1 cellular context compared by ENCODE assay signal in the genomic region with DNA sequence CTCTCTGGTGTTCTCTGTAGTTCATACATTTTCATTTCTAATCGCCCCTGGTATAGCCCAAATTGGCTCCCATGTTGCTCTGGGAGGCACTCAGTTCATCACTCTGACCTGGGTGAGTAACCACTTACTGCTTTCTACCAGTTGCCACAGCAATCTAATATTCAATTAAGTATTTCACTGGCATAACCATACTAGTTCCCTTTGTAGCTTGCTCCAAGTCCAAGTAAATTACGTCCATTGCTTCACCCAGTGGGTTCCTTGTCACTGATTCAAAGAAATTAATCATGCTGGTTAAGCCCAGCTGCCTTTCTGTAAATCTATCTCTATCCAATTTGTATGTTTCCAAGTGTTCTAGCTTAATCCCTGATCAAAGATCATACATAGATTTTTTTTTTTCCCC.
TF ChIP-seq lines count a peak whose summit lies in the region.

No MANE protein-coding gene starts in this region.

TF ChIP-seq in endothelial cell of umbilical vein, 7 proteins besides CTCF, POLR2A, EP300 and RAD21 (continued from another document):
- TF ChIP-seq, protein P1, sequence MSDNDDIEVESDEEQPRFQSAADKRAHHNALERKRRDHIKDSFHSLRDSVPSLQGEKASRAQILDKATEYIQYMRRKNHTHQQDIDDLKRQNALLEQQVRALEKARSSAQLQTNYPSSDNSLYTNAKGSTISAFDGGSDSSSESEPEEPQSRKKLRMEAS (IDR thresholded peaks at IDR 0.05; ENCODE audit: insufficient read depth, insufficient read length), result no peak
- TF ChIP-seq MYC (IDR thresholded peaks at IDR 0.05; ENCODE audit: low read depth, low read length) (no peak), POLR2AphosphoS5 (IDR thresholded peaks at IDR 0.05; ENCODE audit: insufficient read depth, low read depth, low read length) (no peak)
TF ChIP-seq in endothelial cell of umbilical vein: peak in this region for 0.
